In genomic region chr6:110800181-110800838, GRCh38 we compare ENCODE assay signal across 23 cellular contexts.
"Had no signal": no experiment of that assay in that cellular context is flagged by ENCODE, and none has a peak within 500 bp of the region (broad histone marks: within the 10 kb centered on the region; RNA-seq: fewer than 3 reads in every experiment).

No MANE protein-coding gene starts in this region.

- DNase-seq: activated CD4-positive, alpha-beta T cell treated with anti-CD3 and anti-CD28 coated beads for 1 hour; activated CD4-positive, alpha-beta T cell treated with anti-CD3 and anti-CD28 coated beads, Interleukin-2, amount 10 ng/mL, durations not matched to agents 24 days and 14 days; activated CD4-positive, alpha-beta T cell treated with anti-CD3 and anti-CD28 coated beads, Interleukin-2, amount 50 U/mL, for 48 hours; activated gamma-delta T cell; activated naive CD4-positive, alpha-beta T cell treated with anti-CD3 and anti-CD28 coated beads for 36 hours; activated T-cell treated with anti-CD3 and anti-CD28 coated beads for 4 hours; activated T-cell treated with anti-CD3 and anti-CD28 coated beads, Interleukin-2, amount 50 U/mL, for 48 hours; amygdala; MM.1S; NCI-H1105; NCI-H1436; NCI-H187; NCI-H2081; NCI-H510A treated with DMSO at 0.1 percent for 48 hours; PC-3; SHP77 treated with DMSO at 0.1 percent for 48 hours; T-helper 9 cell had no signal

- H3K4me1 Mint-ChIP-seq: WTC11 had no signal

- FAIRE-seq: astrocyte had no signal

- H3K4me3 Mint-ChIP-seq: activated CD4-positive, alpha-beta T cell treated with anti-CD3 and anti-CD28 coated beads, Interleukin-2, amount 10 ng/mL, durations not matched to agents 24 days and 14 days; activated naive CD4-positive, alpha-beta T cell treated with anti-CD3 and anti-CD28 coated beads for 36 hours; activated naive CD8-positive, alpha-beta T cell; activated T-helper 17 cell treated with anti-CD3 and anti-CD28 coated beads, Interleukin-2, amount 50 U/mL, for 72 hours; central memory CD8-positive, alpha-beta T cell; T-helper 1 cell treated with Interleukin-12 subunit alpha and Interleukin-12 subunit beta and Interleukin-4 antibody, amounts not matched to agents 30 μg/mL and 1 μg/mL, for 36 hours; WTC11 had no signal

- H3K9me3 Mint-ChIP-seq: central memory CD8-positive, alpha-beta T cell had no signal

- ATAC-seq: activated T-helper 17 cell treated with anti-CD3 and anti-CD28 coated beads, Interleukin-2, amount 50 U/mL, for 72 hours; PC-3; WTC11 had no signal

- H3K27me3 Mint-ChIP-seq: activated CD4-positive, alpha-beta T cell treated with anti-CD3 and anti-CD28 coated beads, Interleukin-2, amount 10 ng/mL, durations not matched to agents 24 days and 14 days; activated naive CD8-positive, alpha-beta T cell; activated T-helper 17 cell treated with anti-CD3 and anti-CD28 coated beads, Interleukin-2, amount 50 U/mL, for 72 hours; central memory CD8-positive, alpha-beta T cell had no signal

- H3K27ac Mint-ChIP-seq: activated CD4-positive, alpha-beta T cell treated with anti-CD3 and anti-CD28 coated beads, Interleukin-2, amount 10 ng/mL, durations not matched to agents 24 days and 14 days; activated naive CD4-positive, alpha-beta T cell treated with anti-CD3 and anti-CD28 coated beads for 36 hours; activated naive CD8-positive, alpha-beta T cell; activated T-helper 17 cell treated with anti-CD3 and anti-CD28 coated beads, Interleukin-2, amount 50 U/mL, for 72 hours; T-helper 1 cell treated with Interleukin-12 subunit alpha and Interleukin-12 subunit beta and Interleukin-4 antibody, amounts not matched to agents 30 μg/mL and 1 μg/mL, for 36 hours; WTC11 had no signal
